In the genomic region with DNA sequence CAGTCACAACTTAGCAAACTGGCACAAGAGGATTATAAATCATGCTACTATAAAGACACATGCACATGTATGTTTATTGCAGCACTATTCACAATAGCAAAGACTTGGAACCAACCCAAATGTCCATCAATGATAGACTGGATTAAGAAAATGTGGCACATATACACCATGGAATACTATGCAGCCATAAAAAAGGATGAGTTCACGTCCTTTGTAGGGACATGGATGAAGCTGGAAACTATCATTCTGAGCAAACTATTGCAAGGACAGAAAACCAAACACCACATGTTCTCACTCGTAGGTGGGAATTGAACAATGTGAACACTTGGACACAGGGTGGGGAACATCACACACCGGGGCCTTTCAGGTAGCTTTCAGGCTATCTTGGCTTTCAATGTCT, we compare ENCODE assay signal across 1 cellular context. TPM values are rescaled to one million over a fixed set of nuclear protein-coding genes. Genes with fewer than 3 reads are reported as not detected.
"Had no signal": no experiment of that assay in that cellular context is flagged by ENCODE, and none has a peak within 500 bp of the region (broad histone marks: within the 10 kb centered on the region; RNA-seq: fewer than 3 reads in every experiment).

No MANE protein-coding gene starts in this region.

RNA-seq across cellular contexts. Expression of a gene that starts 41.8 kb away (rescaled TPM):
- total RNA-seq: OCI-LY7 had no signal
